In genomic region chr5:149432377-149432776, GRCh38 we compare ENCODE assay signal across 24 cellular contexts. TPM values are rescaled to one million over a fixed set of nuclear protein-coding genes. Genes with fewer than 3 reads are reported as not detected.
A peak's percentile ranks its signal among the peaks of the same experiment; 100 is the strongest.
DNase-seq lines count a peak whose midpoint lies in the region; ATAC-seq and TF ChIP-seq lines count a peak whose summit lies in the region.
"Had no signal": no experiment of that assay in that cellular context is flagged by ENCODE, and none has a peak within 500 bp of the region (broad histone marks: within the 10 kb centered on the region; RNA-seq: fewer than 3 reads in every experiment).

No MANE protein-coding gene starts in this region.

- no peak overlapping the region for H3K4me2 ChIP-seq in IMR-90 (ENCODE audit: low read depth, low read length)

- no peak overlapping the region for H3K4ac ChIP-seq in IMR-90 (ENCODE audit: low read depth, low read length)

- peaks cover 1 to 22% of the 10 kb centered on the region in 2 experiments; a peak in 3 of 4 replicates for H3K79me1 ChIP-seq in IMR-90 (ENCODE audit: low read depth in 1 of 2, low read length in 2 of 2)

- no peak overlapping the region for H2BK5ac ChIP-seq in IMR-90 (ENCODE audit: low read depth, low read length, poor library complexity, severe bottlenecking)

- H3K27me3 Mint-ChIP-seq in chondrocyte (ENCODE audit: low read depth) = no peaks in the 10 kb centered on the region

- H3K27me3 ChIP-seq in IMR-90 (ENCODE audit: control insufficient read depth, insufficient read depth, low read length) = no peaks in the 10 kb centered on the region
- no peaks in the 10 kb centered on the region for H3K27me3 ChIP-seq in stomach smooth muscle (ENCODE audit: control insufficient read depth in 1 of 2, insufficient read depth in 2 of 2, low read length in 2 of 2)
- H3K27me3 ChIP-seq in prostate gland (replicated peaks; ENCODE audit: insufficient read depth) = no peaks in the 10 kb centered on the region
- H3K27me3 ChIP-seq: foreskin keratinocyte, ovary, right lobe of liver had no signal

- no peaks in the 10 kb centered on the region for H3K9me3 Mint-ChIP-seq in chondrocyte (ENCODE audit: low read depth)
- H3K9me3 Mint-ChIP-seq: activated T-cell treated with anti-CD3 and anti-CD28 coated beads, Interleukin-2, amount 50 U/mL, for 24 hours; central memory CD8-positive, alpha-beta T cell had no signal

- H3K18ac ChIP-seq in IMR-90 (ENCODE audit: low read depth, low read length) = no peak overlapping the region

- WGBS in IMR-90 (ENCODE audit: extremely low coverage in 2 of 2, insufficient read length in 1 of 2), 2 experiments = 90% methylated on average over 2 of the region's 7 CpGs; no CpG with 5 or more reads in 1 of the 2 experiments
- WGBS in prostate gland = 66% methylated on average over 7 of the region's 7 CpGs

- no peak for DNase-seq in IMR-90
- DNase-seq in chondrocyte (ENCODE audit: low spot score) = no peak
- DNase-seq in left colon = no peak
- no peak for DNase-seq in NCI-H2171 treated with DMSO at 0.1 percent for 48 hours (lab: John Stamatoyannopoulos, UW)
- no peak for DNase-seq in UCSD-AML1 (lab: John Stamatoyannopoulos, UW; ENCODE audit: unreplicated experiment)
- DNase-seq in activated CD4-positive, alpha-beta T cell treated with anti-CD3 and anti-CD28 coated beads, Interleukin-2, amount 50 U/mL, for 48 hours = no peak
- DNase-seq in prostate gland (ENCODE audit: low spot score) = no peak
- DNase-seq: activated naive CD4-positive, alpha-beta T cell treated with Interleukin-2 at 50 U/mL for 16 hours; activated T-cell treated with anti-CD3 and anti-CD28 coated beads, Interleukin-2, amount 50 U/mL, for 24 hours; amygdala; foreskin keratinocyte; islet precursor cell; mammary epithelial cell; naive B cell; NCI-H526; right lobe of liver; stimulated activated CD4-positive, alpha-beta T cell treated with anti-CD3 and anti-CD28 coated beads, Interleukin-15, amount 100 ng/mL, for 24 hours had no signal

- H3K36me3 ChIP-seq in IMR-90 (ENCODE audit: control insufficient read depth, insufficient read depth, low read length) = peaks cover 35% of the 10 kb centered on the region
- peaks cover 32 to 38% of the 10 kb centered on the region in 2 donors for H3K36me3 ChIP-seq in stomach smooth muscle (ENCODE audit: control insufficient read depth in 2 of 2, insufficient read depth in 2 of 2, low read length in 2 of 2)
- H3K36me3 ChIP-seq in prostate gland = no peaks in the 10 kb centered on the region
- H3K36me3 ChIP-seq: HAP-1, ovary, right lobe of liver had no signal

- H3K4me3 Mint-ChIP-seq in chondrocyte (ENCODE audit: unreplicated experiment) = no peak overlapping the region
- H3K4me3 Mint-ChIP-seq: activated T-cell treated with anti-CD3 and anti-CD28 coated beads, Interleukin-2, amount 50 U/mL, for 24 hours; central memory CD8-positive, alpha-beta T cell had no signal

- peak overlapping the region; percentile 5; the same call in 1 of the 2 replicates for H2AK5ac ChIP-seq in IMR-90 (ENCODE audit: low read depth, low read length)

- no peak overlapping the region for H4K5ac ChIP-seq in IMR-90 (ENCODE audit: low read depth, low read length)

- H2AFZ ChIP-seq in IMR-90 (replicated peaks; ENCODE audit: low read length, poor library complexity) = no peak overlapping the region

- peak overlapping the region in 1 of 2 experiments; percentile 39; a peak in 2 of 4 replicates for H4K8ac ChIP-seq in IMR-90 (ENCODE audit: low read depth in 2 of 2, low read length in 2 of 2)

- H4K20me1 ChIP-seq in IMR-90 (ENCODE audit: insufficient read depth, low read length) = peaks cover 43% of the 10 kb centered on the region

- H3K23ac ChIP-seq in IMR-90 (ENCODE audit: low read depth, low read length) = no peak overlapping the region

- intact Hi-C loops in IMR-90 (cut with micrococcal nuclease) (no loop called here), left colon (cut with DNase I, micrococcal nuclease) (loop anchor here (10.0 kb wide), 2 partner anchors 48 to 58 kb away; partner anchors contain the start of gene IL17B (in 1 of the 2)), prostate gland (cut with DNase I) (no loop called here)

- CTCF ChIA-PET in IMR-90 (lab: Yijun Ruan, JAX) = interaction anchor here (0.6 to 0.9 kb wide), 2 partner anchors 26 to 162 kb away, joined by 3 to 6 read pairs; no protein-coding TSS in a partner anchor

- in situ Hi-C loops in IMR-90 (cut with MboI; ENCODE audit: low sequenced_read_pairs) = loop anchor here (5.0 kb wide), 1 partner anchor 45 kb away; no protein-coding TSS in a partner anchor

- peak overlapping the region; percentile 2; the same call in 1 of the 2 replicates for H3K27ac ChIP-seq in IMR-90 (ENCODE audit: insufficient read depth, low read length)
- peak overlapping the region; percentile 100 for H3K27ac ChIP-seq in stomach smooth muscle (ENCODE audit: low read length)
- H3K27ac ChIP-seq in prostate gland = no peak overlapping the region
- H3K27ac ChIP-seq: epithelial cell of prostate, foreskin keratinocyte, right lobe of liver had no signal

- peak overlapping the region; percentile 8 for H2AK9ac ChIP-seq in IMR-90 (replicated peaks; ENCODE audit: low read depth, low read length, poor library complexity)

- H2BK120ac ChIP-seq in IMR-90 (ENCODE audit: low read depth, low read length) = no peak overlapping the region

- H3K4me1 ChIP-seq in IMR-90 (ENCODE audit: control insufficient read depth, insufficient read depth, low read length) (peaks cover 4% of the 10 kb centered on the region; the same call in 1 of the 2 replicates), stomach smooth muscle (ENCODE audit: control insufficient read depth, insufficient read depth, low read length) (peaks cover 41% of the 10 kb centered on the region), prostate gland (replicated peaks) (peaks cover 8% of the 10 kb centered on the region)
- H3K4me1 ChIP-seq: foreskin keratinocyte, HAP-1 had no signal

- H3K9me1 ChIP-seq in IMR-90 (ENCODE audit: insufficient read depth, low read length) = peaks cover 1% of the 10 kb centered on the region

- no peak overlapping the region for H4K91ac ChIP-seq in IMR-90 (ENCODE audit: insufficient read depth, low read depth, low read length)

- POLR2A ChIA-PET in IMR-90 (lab: Charles Lee; ENCODE audit: unreplicated experiment) = interaction anchor here (0.8 kb wide), 1 partner anchor 48 kb away, joined by 3 read pairs; no protein-coding TSS in a partner anchor

- no TSS peak for BruUV-seq in IMR-90 (replicated peaks; lab: Mats Ljungman, UMichigan)

- no peak for TF ChIP-seq RAD21 in IMR-90 (IDR thresholded peaks at IDR 0.05; ENCODE audit: low read length)

- H3K56ac ChIP-seq in IMR-90 (ENCODE audit: extremely low read depth, insufficient read depth, low read length) = no peak overlapping the region

- H3K4me1 Mint-ChIP-seq in chondrocyte (ENCODE audit: low read depth) = peaks cover 52% of the 10 kb centered on the region
- H3K4me1 Mint-ChIP-seq: central memory CD8-positive, alpha-beta T cell had no signal

- TF ChIP-seq POLR2A in IMR-90 (IDR thresholded peaks at IDR 0.05; ENCODE audit: low read depth, low read length) (no peak), prostate gland (IDR thresholded peaks at IDR 0.05) (no peak)

- H3K27ac Mint-ChIP-seq in chondrocyte (ENCODE audit: unreplicated experiment) = peak overlapping the region; percentile 96
- H3K27ac Mint-ChIP-seq: activated T-cell treated with anti-CD3 and anti-CD28 coated beads, Interleukin-2, amount 50 U/mL, for 24 hours; naive B cell had no signal

- ATAC-seq in IMR-90 (ENCODE audit: low read depth) = no peak
- ATAC-seq in left colon = peak; percentile 2
- ATAC-seq: activated CD4-positive, CD25-positive, alpha-beta regulatory T cell treated with anti-CD3 and anti-CD28 coated beads, Interleukin-2, amount 50 U/mL, for 24 hours; foreskin keratinocyte had no signal

- H3K9ac ChIP-seq in IMR-90 (ENCODE audit: low read depth, low read length) = no peak overlapping the region
- peak overlapping the region in 1 of 2 donors; percentile 21 for H3K9ac ChIP-seq in stomach smooth muscle (ENCODE audit: low read length in 2 of 2)

- H3K4me3 ChIP-seq in IMR-90 (ENCODE audit: insufficient read depth, low read depth, low read length) (no peak overlapping the region), stomach smooth muscle (ENCODE audit: low read length in 2 of 2) (no peak overlapping the region), prostate gland (no peak overlapping the region)
- H3K4me3 ChIP-seq: HAP-1, ovary, right lobe of liver had no signal

- TF ChIP-seq CTCF in IMR-90 (conservative IDR thresholded peaks at IDR 0.05; ENCODE audit: low read depth, low read length) (no peak), chondrocyte (IDR thresholded peaks at IDR 0.05) (no peak), prostate gland (IDR thresholded peaks at IDR 0.05) (no peak)

- dilution Hi-C loops in IMR-90 (cut with HindIII; ENCODE audit: low sequenced_read_pairs, unreplicated experiment) = no loop called here

- H3K14ac ChIP-seq in IMR-90 (replicated peaks; ENCODE audit: low read depth, low read length) = no peak overlapping the region

- no peak overlapping the region for H2BK15ac ChIP-seq in IMR-90 (ENCODE audit: low read depth, low read length)

- H3K36me3 Mint-ChIP-seq in chondrocyte (ENCODE audit: low read depth) = peaks cover 33% of the 10 kb centered on the region
- H3K36me3 Mint-ChIP-seq: naive B cell had no signal

- no peak overlapping the region for H2BK20ac ChIP-seq in IMR-90 (ENCODE audit: low read depth, low read length)

- H3K9me3 ChIP-seq in IMR-90 (ENCODE audit: control insufficient read depth, insufficient read depth, low read length) = no peaks in the 10 kb centered on the region
- H3K9me3 ChIP-seq in stomach smooth muscle (ENCODE audit: control insufficient read depth in 2 of 2, low read length in 2 of 2) = no peaks in the 10 kb centered on the region
- H3K9me3 ChIP-seq in prostate gland = no peaks in the 10 kb centered on the region
- H3K9me3 ChIP-seq: HAP-1, ovary, right lobe of liver had no signal

TF ChIP-seq in IMR-90, 13 proteins besides CTCF, POLR2A, EP300 and RAD21 (continues in another document):
- TF ChIP-seq MXI1 (IDR thresholded peaks at IDR 0.05; ENCODE audit: borderline replicate concordance, low read depth, low read length) (no peak), RCOR1 (IDR thresholded peaks at IDR 0.05; ENCODE audit: insufficient replicate concordance, low read length) (no peak), USF2 (IDR thresholded peaks at IDR 0.05; ENCODE audit: low read depth, low read length) (no peak)

RNA-seq across cellular contexts. Expression of gene IL17B, which starts 53.3 kb away (rescaled TPM):
- total RNA-seq in IMR-90 (2012; rRNA removed) = 0.28 TPM in 1 of 2 replicates, not detected in the other
- polyA plus RNA-seq in IMR-90 (2012; rRNA removed) = 0.31 and 0.86 TPM in 2 replicates
- 0.84 TPM in 1 of 2 replicates, not detected in the other for polyA plus RNA-seq in IMR-90 (2012; cell fraction: cytosol; rRNA removed)
- polyA plus RNA-seq in IMR-90 (2012; cell fraction: nucleus; rRNA removed; ENCODE audit: low replicate concordance) = 0.30 and 0.39 TPM in 2 replicates
- 1.1 to 4.6 TPM (median 3.4 TPM) in 3 replicates for total RNA-seq in chondrocyte
- total RNA-seq in left colon = 1 to 10 TPM in 1 of 2 donors, not detected in 1; 1.1 TPM
- 1 to 10 TPM in 1 of 2 donors, not detected in 1; 9.3 TPM for total RNA-seq in prostate gland
- total RNA-seq: foreskin keratinocyte, right lobe of liver, subcutaneous adipose tissue had no signal
- polyA plus RNA-seq: foreskin keratinocyte, mammary epithelial cell had no signal

Comparison
In these comparisons a context has a peak if more than half of its experiments do, and no peak if none do; other contexts are left out.
1. H3K27ac ChIP-seq: peak in IMR-90 (single experiment) and stomach smooth muscle (single experiment); none in prostate gland (0 of 2).
2. intact Hi-C loops: an anchor here in left colon (10.0 kb wide); none called in IMR-90 and prostate gland.